In genomic region chr12:122839907-122840554, GRCh38 we compare ENCODE assay signal across 18 cellular contexts. TPM values are rescaled to one million over a fixed set of nuclear protein-coding genes. Genes with fewer than 3 reads are reported as not detected.
DNase-seq lines count a peak whose midpoint lies in the region; ATAC-seq and FAIRE-seq lines count a peak whose summit lies in the region.
"Had no signal": no experiment of that assay in that cellular context is flagged by ENCODE, and none has a peak within 500 bp of the region (broad histone marks: within the 10 kb centered on the region; RNA-seq: fewer than 3 reads in every experiment).

No MANE protein-coding gene starts in this region.

- H3K4me3 ChIP-seq in H7 (ENCODE audit: insufficient read depth, low read depth, low read length) = no peak overlapping the region
- H3K4me3 ChIP-seq in naive thymus-derived CD4-positive, alpha-beta T cell (ENCODE audit: low read length) = no peak overlapping the region
- H3K4me3 ChIP-seq: lung had no signal

- H3K4me1 ChIP-seq in naive thymus-derived CD4-positive, alpha-beta T cell (ENCODE audit: control insufficient read depth in 2 of 2, insufficient read depth in 2 of 2, low read length in 2 of 2) = peaks cover 0 to 13% of the 10 kb centered on the region in 2 donors

- no peaks in the 10 kb centered on the region for H3K36me3 ChIP-seq in H7 (replicated peaks; ENCODE audit: control insufficient read depth, insufficient read depth, low read length)
- H3K36me3 ChIP-seq in naive thymus-derived CD4-positive, alpha-beta T cell (ENCODE audit: control insufficient read depth in 2 of 3, insufficient read depth in 3 of 3, low read length in 3 of 3) = peaks cover 0 to 22% (median 0%) of the 10 kb centered on the region in 3 experiments
- H3K36me3 ChIP-seq: neutrophil had no signal

- DNase-seq in 8988T (peak; percentile 29), H7 (peak; percentile 23), caudate nucleus (lab: John Stamatoyannopoulos, UW) (peak in 14 of 61 donors; percentile 16 to 52 (median 32)), GOT3 (lab: John Stamatoyannopoulos, UW) (no peak), NCI-H2107 (lab: John Stamatoyannopoulos, UW) (no peak), GM19239 (ENCODE audit: insufficient read length, low spot score) (no peak)
- DNase-seq in naive thymus-derived CD4-positive, alpha-beta T cell = no peak
- no peak for DNase-seq in activated T-helper 1 cell treated with anti-CD3 and anti-CD28 coated beads, Interleukin-12 subunit alpha, Interleukin-12 subunit beta, Interleukin-2, Interleukin-4 antibody, amounts not matched to agents 30 ng/mL and 10 ng/mL and 1 ng/mL, durations not matched to agents 14 hours and 24 hours and 36 hours (ENCODE audit: low spot score)
- DNase-seq: activated CD4-positive, CD25-positive, alpha-beta regulatory T cell; activated T-cell treated with anti-CD3 and anti-CD28 coated beads for 4 hours; dermis blood vessel endothelial cell; DMS 273 treated with DMSO at 0.1 percent for 48 hours; Karpas-422; NCI-H187 treated with DMSO at 0.1 percent for 48 hours; NCI-H526; stimulated activated naive CD4-positive, alpha-beta T cell treated with Interleukin-2 at 50 U/mL for 16 hours had no signal

- H3K4me3 Mint-ChIP-seq in naive thymus-derived CD4-positive, alpha-beta T cell = peak overlapping the region in 1 of 10 donors; percentile 9
- no peak overlapping the region for H3K4me3 Mint-ChIP-seq in activated T-helper 1 cell treated with anti-CD3 and anti-CD28 coated beads, Interleukin-12 subunit alpha, Interleukin-12 subunit beta, Interleukin-2, Interleukin-4 antibody, amounts not matched to agents 30 ng/mL and 10 ng/mL and 1 ng/mL, durations not matched to agents 14 hours and 24 hours and 36 hours

- peaks cover 12% of the 10 kb centered on the region for H3K27me3 ChIP-seq in H7 (ENCODE audit: control insufficient read depth, insufficient read depth, low read length)
- no peaks in the 10 kb centered on the region for H3K27me3 ChIP-seq in naive thymus-derived CD4-positive, alpha-beta T cell (ENCODE audit: control insufficient read depth in 2 of 2, insufficient read depth in 2 of 2, low read length in 2 of 2)

- H3K27me3 Mint-ChIP-seq in naive thymus-derived CD4-positive, alpha-beta T cell = peaks cover 0 to 5% (median 0%) of the 10 kb centered on the region in 5 donors
- H3K27me3 Mint-ChIP-seq in activated T-helper 1 cell treated with anti-CD3 and anti-CD28 coated beads, Interleukin-12 subunit alpha, Interleukin-12 subunit beta, Interleukin-2, Interleukin-4 antibody, amounts not matched to agents 30 ng/mL and 10 ng/mL and 1 ng/mL, durations not matched to agents 14 hours and 24 hours and 36 hours (ENCODE audit: insufficient read depth) = peaks cover 8% of the 10 kb centered on the region

- no peak for FAIRE-seq in GM19239 (lab: Jason Lieb, UNC)

- H3K4me1 Mint-ChIP-seq in naive thymus-derived CD4-positive, alpha-beta T cell = peaks cover 20 to 61% (median 56%) of the 10 kb centered on the region in 7 donors
- peaks cover 17% of the 10 kb centered on the region for H3K4me1 Mint-ChIP-seq in activated T-helper 1 cell treated with anti-CD3 and anti-CD28 coated beads, Interleukin-12 subunit alpha, Interleukin-12 subunit beta, Interleukin-2, Interleukin-4 antibody, amounts not matched to agents 30 ng/mL and 10 ng/mL and 1 ng/mL, durations not matched to agents 14 hours and 24 hours and 36 hours (ENCODE audit: low read depth)

- POLR2A ChIA-PET in naive thymus-derived CD4-positive, alpha-beta T cell (lab: Charles Lee) = interaction anchor here (0.8 to 0.9 kb wide), 2 partner anchors 16 to 57 kb away, joined by 3 to 4 read pairs; no protein-coding TSS in a partner anchor

- intact Hi-C loops in naive thymus-derived CD4-positive, alpha-beta T cell (cut with micrococcal nuclease) = loop anchor here (5.0 kb wide), 2 partner anchors 32 to 48 kb away; no protein-coding TSS in a partner anchor
- intact Hi-C loops in activated T-helper 1 cell treated with anti-CD3 and anti-CD28 coated beads, Interleukin-12 subunit alpha, Interleukin-12 subunit beta, Interleukin-2, Interleukin-4 antibody, amounts not matched to agents 30 ng/mL and 10 ng/mL and 1 ng/mL, durations not matched to agents 14 hours and 24 hours and 36 hours (cut with micrococcal nuclease) = loop anchor here (5.0 kb wide), 1 partner anchor 47 kb away; no protein-coding TSS in a partner anchor

- peaks cover 0 to 3% (median 0%) of the 10 kb centered on the region in 11 donors for H3K9me3 Mint-ChIP-seq in naive thymus-derived CD4-positive, alpha-beta T cell
- no peaks in the 10 kb centered on the region for H3K9me3 Mint-ChIP-seq in activated T-helper 1 cell treated with anti-CD3 and anti-CD28 coated beads, Interleukin-12 subunit alpha, Interleukin-12 subunit beta, Interleukin-2, Interleukin-4 antibody, amounts not matched to agents 30 ng/mL and 10 ng/mL and 1 ng/mL, durations not matched to agents 14 hours and 24 hours and 36 hours

- no peak for ATAC-seq in naive thymus-derived CD4-positive, alpha-beta T cell

- CTCF ChIA-PET in naive thymus-derived CD4-positive, alpha-beta T cell (lab: Charles Lee) = interaction anchor here (0.6 to 1.5 kb wide), 4 partner anchors 44 to 113 kb away, joined by 3 to 4 read pairs (median 3); no protein-coding TSS in a partner anchor

- H3K36me3 Mint-ChIP-seq in naive thymus-derived CD4-positive, alpha-beta T cell = peaks cover 0 to 13% (median 0%) of the 10 kb centered on the region in 5 donors
- peaks cover 9% of the 10 kb centered on the region for H3K36me3 Mint-ChIP-seq in activated T-helper 1 cell treated with anti-CD3 and anti-CD28 coated beads, Interleukin-12 subunit alpha, Interleukin-12 subunit beta, Interleukin-2, Interleukin-4 antibody, amounts not matched to agents 30 ng/mL and 10 ng/mL and 1 ng/mL, durations not matched to agents 14 hours and 24 hours and 36 hours (ENCODE audit: low read depth)

- no peaks in the 10 kb centered on the region for H3K9me3 ChIP-seq in naive thymus-derived CD4-positive, alpha-beta T cell (ENCODE audit: control insufficient read depth in 2 of 3, low read length in 3 of 3)
- H3K9me3 ChIP-seq: neutrophil had no signal

- peak overlapping the region in 6 of 9 donors; percentile 1 to 76 (median 44) for H3K27ac Mint-ChIP-seq in naive thymus-derived CD4-positive, alpha-beta T cell
- no peak overlapping the region for H3K27ac Mint-ChIP-seq in activated T-helper 1 cell treated with anti-CD3 and anti-CD28 coated beads, Interleukin-12 subunit alpha, Interleukin-12 subunit beta, Interleukin-2, Interleukin-4 antibody, amounts not matched to agents 30 ng/mL and 10 ng/mL and 1 ng/mL, durations not matched to agents 14 hours and 24 hours and 36 hours

- H3K27ac ChIP-seq in caudate nucleus (ENCODE audit: low read depth, low read length) = peak overlapping the region; percentile 98
- no peak overlapping the region for H3K27ac ChIP-seq in naive thymus-derived CD4-positive, alpha-beta T cell (ENCODE audit: low read depth, low read length)
- H3K27ac ChIP-seq: neutrophil had no signal

RNA-seq across cellular contexts. Expression of gene HIP1R, which starts 4.8 kb away (rescaled TPM):
- 33.6 and 35.6 TPM in 2 replicates for total RNA-seq in H7 (2014; rRNA removed; shearing (Covaris generic))
- 100 to 1,000 TPM in 3 of 5 experiments, 10 to 100 TPM in 2; 25.8 to 162 (median 111) TPM for total RNA-seq in naive thymus-derived CD4-positive, alpha-beta T cell
- 10 to 100 TPM in 1 of 2 donors, 1 to 10 TPM in 1; 7.0 to 25.3 TPM for polyA plus RNA-seq in naive thymus-derived CD4-positive, alpha-beta T cell
- 26.6 and 29.5 TPM in 2 replicates for total RNA-seq in activated T-helper 1 cell treated with anti-CD3 and anti-CD28 coated beads, Interleukin-12 subunit alpha, Interleukin-12 subunit beta, Interleukin-2, Interleukin-4 antibody, amounts not matched to agents 30 ng/mL and 10 ng/mL and 1 ng/mL, durations not matched to agents 14 hours and 24 hours and 36 hours

RNA-seq across cellular contexts. Expression of gene VPS37B, which starts 55.9 kb away (rescaled TPM):
- total RNA-seq in H7 (2014; rRNA removed; shearing (Covaris generic)) = 14.7 and 20.9 TPM in 2 replicates
- 100 to 1,000 TPM in 1 of 5 experiments, 10 to 100 TPM in 4; 25.3 to 101 (median 30.1) TPM for total RNA-seq in naive thymus-derived CD4-positive, alpha-beta T cell
- polyA plus RNA-seq in naive thymus-derived CD4-positive, alpha-beta T cell = 10 to 100 TPM; 16.5 to 16.9 TPM
- total RNA-seq in activated T-helper 1 cell treated with anti-CD3 and anti-CD28 coated beads, Interleukin-12 subunit alpha, Interleukin-12 subunit beta, Interleukin-2, Interleukin-4 antibody, amounts not matched to agents 30 ng/mL and 10 ng/mL and 1 ng/mL, durations not matched to agents 14 hours and 24 hours and 36 hours = 12.7 and 14.3 TPM in 2 replicates

Comparison
In these comparisons a context has a peak if more than half of its experiments do, and no peak if none do; other contexts are left out.
1. DNase-seq: peak in 8988T (single experiment) and H7 (single experiment); none in naive thymus-derived CD4-positive, alpha-beta T cell (0 of 9), GOT3 (single experiment), NCI-H2107 (single experiment), GM19239 (single experiment) and activated T-helper 1 cell treated with anti-CD3 and anti-CD28 coated beads, Interleukin-12 subunit alpha, Interleukin-12 subunit beta, Interleukin-2, Interleukin-4 antibody, amounts not matched to agents 30 ng/mL and 10 ng/mL and 1 ng/mL, durations not matched to agents 14 hours and 24 hours and 36 hours (single experiment).